ENCODE assay signal across 17 cellular contexts in the genomic region with DNA sequence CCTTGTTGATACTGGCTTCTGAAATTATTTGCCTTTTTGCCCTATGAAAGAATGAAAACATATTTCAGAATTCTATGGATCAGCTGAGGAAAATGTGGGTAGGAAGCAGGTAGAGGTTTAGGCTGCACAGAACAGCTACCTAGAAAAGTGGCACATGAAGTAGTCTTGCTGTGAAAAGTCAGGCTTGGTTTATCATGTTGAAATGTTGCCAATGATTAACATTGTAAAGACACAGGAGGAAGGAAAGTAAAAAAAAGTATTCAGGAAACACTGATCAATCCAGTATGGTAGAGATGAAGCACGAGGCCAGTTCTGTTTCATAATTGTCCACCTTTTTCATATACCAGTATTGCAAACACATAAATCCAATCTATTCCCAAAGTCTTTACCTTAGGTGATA. TPM values are rescaled to one million over a fixed set of nuclear protein-coding genes. Genes with fewer than 3 reads are reported as not detected.
"Had no signal": no experiment of that assay in that cellular context is flagged by ENCODE, and none has a peak within 500 bp of the region (broad histone marks: within the 10 kb centered on the region; RNA-seq: fewer than 3 reads in every experiment).

No MANE protein-coding gene starts in this region.

- H3K9me3 Mint-ChIP-seq: endodermal cell; naive thymus-derived CD4-positive, alpha-beta T cell; stimulated activated memory B cell treated with anti-CD40 and anti-IgM and Interleukin-4, amounts not matched to agents 10 μg/mL and 1 μg/mL and 100 μg/mL, for 72 hours; stimulated activated naive CD8-positive, alpha-beta T cell treated with anti-CD3 and anti-CD28 coated beads, Interleukin-15, Interleukin-2, amounts not matched to agents 100 ng/mL and 50 ng/mL, for 24 hours had no signal

- H3K4me3 Mint-ChIP-seq: endodermal cell; naive thymus-derived CD4-positive, alpha-beta T cell; stimulated activated memory B cell treated with anti-CD40 and anti-IgM and Interleukin-4, amounts not matched to agents 10 μg/mL and 1 μg/mL and 100 μg/mL, for 72 hours; stimulated activated naive CD8-positive, alpha-beta T cell treated with anti-CD3 and anti-CD28 coated beads, Interleukin-15, Interleukin-2, amounts not matched to agents 100 ng/mL and 50 ng/mL, for 24 hours had no signal

- H3K4me1 ChIP-seq: tibial artery, upper lobe of left lung, uterus had no signal

- H3K27ac Mint-ChIP-seq: endodermal cell; naive thymus-derived CD4-positive, alpha-beta T cell; stimulated activated memory B cell treated with anti-CD40 and anti-IgM and Interleukin-4, amounts not matched to agents 10 μg/mL and 1 μg/mL and 100 μg/mL, for 72 hours; stimulated activated naive CD8-positive, alpha-beta T cell treated with anti-CD3 and anti-CD28 coated beads, Interleukin-15, Interleukin-2, amounts not matched to agents 100 ng/mL and 50 ng/mL, for 24 hours had no signal

- H3K4me3 ChIP-seq: hepatocyte, tibial artery, upper lobe of left lung, uterus had no signal

- H3K27me3 ChIP-seq: hepatocyte, neutrophil, tibial artery, upper lobe of left lung, uterus had no signal

- H3K4me1 Mint-ChIP-seq: endodermal cell had no signal

- DNase-seq: effector CD4-positive, alpha-beta T cell; endodermal cell; foreskin melanocyte; head of caudate nucleus; kidney; left colon; naive thymus-derived CD4-positive, alpha-beta T cell; posterior cingulate gyrus; right cardiac atrium; stimulated activated CD4-positive, alpha-beta T cell treated with anti-CD3 and anti-CD28 coated beads, Interleukin-4, amount 100 ng/mL, for 24 hours; tibial artery; upper lobe of left lung; uterus had no signal

- H3K27ac ChIP-seq: hepatocyte, neutrophil, tibial artery, upper lobe of left lung, uterus had no signal

- H3K4me2 ChIP-seq: hepatocyte had no signal

- H3K9me3 ChIP-seq: neutrophil, tibial artery, upper lobe of left lung, uterus had no signal

- H3K79me2 ChIP-seq: hepatocyte had no signal

- H2AFZ ChIP-seq: hepatocyte had no signal

- H3K27me3 Mint-ChIP-seq: naive thymus-derived CD4-positive, alpha-beta T cell; stimulated activated memory B cell treated with anti-CD40 and anti-IgM and Interleukin-4, amounts not matched to agents 10 μg/mL and 1 μg/mL and 100 μg/mL, for 72 hours; stimulated activated naive CD8-positive, alpha-beta T cell treated with anti-CD3 and anti-CD28 coated beads, Interleukin-15, Interleukin-2, amounts not matched to agents 100 ng/mL and 50 ng/mL, for 24 hours had no signal

- H3K36me3 ChIP-seq: neutrophil, upper lobe of left lung, uterus had no signal

RNA-seq across cellular contexts. Expression of a gene that starts 29.9 kb away (rescaled TPM):
- total RNA-seq: endodermal cell had no signal
- polyA plus RNA-seq: naive thymus-derived CD4-positive, alpha-beta T cell had no signal

RNA-seq across cellular contexts. Expression of a gene that starts 51.1 kb away (rescaled TPM):
- total RNA-seq: endodermal cell had no signal
- polyA plus RNA-seq: naive thymus-derived CD4-positive, alpha-beta T cell had no signal
